In the genomic region with DNA sequence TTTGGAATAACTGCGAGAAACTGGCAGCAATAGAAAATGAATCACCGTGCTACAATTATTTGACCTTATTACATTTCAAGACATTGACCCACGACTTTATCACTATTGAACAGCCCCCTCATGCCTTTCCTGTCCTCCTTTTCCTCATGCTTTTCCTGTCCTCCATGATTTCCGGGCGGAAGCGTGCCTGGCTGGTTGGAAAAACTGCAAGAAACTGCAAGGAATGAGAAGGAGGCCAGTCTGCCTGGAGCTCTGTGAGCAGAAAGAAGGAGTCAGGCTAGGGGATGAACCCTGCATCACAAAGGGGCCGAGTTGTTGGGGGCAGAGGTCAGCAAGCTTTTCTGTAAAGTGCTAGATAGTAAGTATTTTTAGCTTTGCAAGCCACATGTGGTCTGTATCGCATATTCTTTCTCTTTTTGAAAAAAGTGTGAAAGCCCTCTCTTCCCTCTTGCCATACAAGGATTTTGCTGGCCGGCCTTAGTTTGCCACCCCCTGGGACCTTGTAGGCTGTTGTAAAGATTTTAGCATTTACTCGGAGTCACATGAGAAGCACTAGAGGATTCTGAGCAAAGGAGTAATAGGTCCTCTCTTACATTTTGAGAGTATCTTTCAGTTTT, we compare ENCODE assay signal across 1 cellular context.
TF ChIP-seq lines count a peak whose summit lies in the region.

No MANE protein-coding gene starts in this region.

TF ChIP-seq in endothelial cell of umbilical vein, 7 proteins besides CTCF, POLR2A, EP300 and RAD21:
- TF ChIP-seq MYC (IDR thresholded peaks at IDR 0.05; ENCODE audit: low read depth, low read length) (no peak), FOS (IDR thresholded peaks at IDR 0.05; ENCODE audit: borderline replicate concordance, insufficient read depth, low read length) (peak; percentile 78), EZH2 (IDR thresholded peaks at IDR 0.05; ENCODE audit: borderline replicate concordance, low read depth, low read length, severe bottlenecking) (no peak), POLR2AphosphoS5 (IDR thresholded peaks at IDR 0.05; ENCODE audit: insufficient read depth, low read depth, low read length) (peak; percentile 93), GATA2 (IDR thresholded peaks at IDR 0.05; ENCODE audit: insufficient read depth, insufficient read length, low read depth, low read length) (peak; percentile 93), JUN (IDR thresholded peaks at IDR 0.05; ENCODE audit: borderline replicate concordance, insufficient read depth, insufficient read length, low read depth) (peak; percentile 84), MAX (IDR thresholded peaks at IDR 0.05; ENCODE audit: insufficient read depth, insufficient read length) (peak; percentile 61)
